ENCODE assay signal across 1 cellular context in genomic region chr22:17633217-17633997, GRCh38.
TF ChIP-seq lines count a peak whose summit lies in the region.

No MANE protein-coding gene starts in this region.

TF ChIP-seq in WTC11, 78 proteins besides CTCF, POLR2A, EP300 and RAD21 (continued from another document):
- TF ChIP-seq PRDM15 (CRISPR knock-in tag; IDR thresholded peaks at IDR 0.05): no peak
- no peak for TF ChIP-seq TP53 (CRISPR knock-in tag; IDR thresholded peaks at IDR 0.05)
- no peak for TF ChIP-seq ZNF121 (CRISPR knock-in tag; IDR thresholded peaks at IDR 0.05)
- no peak for TF ChIP-seq IRF2 (CRISPR knock-in tag; IDR thresholded peaks at IDR 0.05; ENCODE audit: borderline replicate concordance, low read depth)
